In genomic region chr2:68388358-68388757, GRCh38 we compare ENCODE assay signal across 14 cellular contexts. TPM values are rescaled to one million over a fixed set of nuclear protein-coding genes. Genes with fewer than 3 reads are reported as not detected.
DNase-seq lines count a peak whose midpoint lies in the region; ATAC-seq and TF ChIP-seq lines count a peak whose summit lies in the region.
"Had no signal": no experiment of that assay in that cellular context is flagged by ENCODE, and none has a peak within 500 bp of the region (broad histone marks: within the 10 kb centered on the region; RNA-seq: fewer than 3 reads in every experiment).

No MANE protein-coding gene starts in this region.

- H3K4me3 ChIP-seq in mammary epithelial cell (replicated peaks in 1 of 3; ENCODE audit: insufficient read depth in 1 of 3, low read depth in 2 of 3, low read length in 3 of 3) = no peak overlapping the region
- no peak overlapping the region for H3K4me3 ChIP-seq in effector memory CD4-positive, alpha-beta T cell (ENCODE audit: insufficient read depth, low read depth, low read length, poor library complexity, severe bottlenecking)
- H3K4me3 ChIP-seq: hepatocyte had no signal

- H3K27me3 ChIP-seq in mammary epithelial cell (ENCODE audit: insufficient read depth, low read length) = no peaks in the 10 kb centered on the region
- H3K27me3 ChIP-seq in effector memory CD4-positive, alpha-beta T cell (replicated peaks; ENCODE audit: control insufficient read depth, insufficient read depth, low read length, poor library complexity, severe bottlenecking) = no peaks in the 10 kb centered on the region

- H3K27ac ChIP-seq in mammary epithelial cell (ENCODE audit: insufficient read depth, low read depth, low read length) = no peak overlapping the region
- H3K27ac ChIP-seq in effector memory CD4-positive, alpha-beta T cell (ENCODE audit: insufficient read depth, low read length, poor library complexity, severe bottlenecking) = no peak overlapping the region
- H3K27ac ChIP-seq: hepatocyte, WERI-Rb-1 had no signal

- peak overlapping the region; percentile 74 to 87 for H3K4me3 Mint-ChIP-seq in activated T-cell treated with anti-CD3 and anti-CD28 coated beads, Interleukin-2, amount 50 U/mL, for 72 hours
- peak overlapping the region; percentile 79 for H3K4me3 Mint-ChIP-seq in activated B cell treated with CpG ODN at 0.5 μM for 24 hours
- H3K4me3 Mint-ChIP-seq: endodermal cell had no signal

- H3K27ac Mint-ChIP-seq in activated T-cell treated with anti-CD3 and anti-CD28 coated beads, Interleukin-2, amount 50 U/mL, for 72 hours = peak overlapping the region; percentile 76
- H3K27ac Mint-ChIP-seq in activated B cell treated with CpG ODN at 0.5 μM for 24 hours = peak overlapping the region; percentile 96
- H3K27ac Mint-ChIP-seq: endodermal cell had no signal

- TF ChIP-seq CTCF in activated B cell treated with CpG ODN at 0.5 μM for 24 hours (IDR thresholded peaks at IDR 0.05) (no peak), mammary epithelial cell (conservative IDR thresholded peaks at IDR 0.05 in 1 of 2, IDR thresholded peaks at IDR 0.05 in 1 of 2; ENCODE audit: extremely low read depth in 1 of 2, insufficient read depth in 1 of 2, low read depth in 1 of 2, low read length in 2 of 2) (no peak)

- dilution Hi-C loops in mammary epithelial cell (cut with HindIII; ENCODE audit: low sequenced_read_pairs) = no loop called here

- DNase-seq in activated T-cell treated with anti-CD3 and anti-CD28 coated beads, Interleukin-2, amount 50 U/mL, for 72 hours = no peak
- DNase-seq in activated T-cell treated with anti-CD3 and anti-CD28 coated beads for 4 hours (no peak), activated B cell treated with CpG ODN at 0.5 μM for 24 hours (no peak), superior temporal gyrus (ENCODE audit: extremely low spot score) (peak; percentile 6), mammary epithelial cell (no peak), dedifferentiated amniotic fluid mesenchymal stem cell (ENCODE audit: extremely low spot score) (no peak)
- DNase-seq in effector memory CD4-positive, alpha-beta T cell = no peak
- DNase-seq: anterior cingulate cortex, endodermal cell, midbrain, WERI-Rb-1 had no signal

- intact Hi-C loops in activated B cell treated with CpG ODN at 0.5 μM for 24 hours (cut with micrococcal nuclease) = loop anchor here (10.0 kb wide), 1 partner anchor 446 kb away; no protein-coding TSS in a partner anchor
- intact Hi-C loops in mammary epithelial cell (cut with micrococcal nuclease) = no loop called here

- H3K4me2 ChIP-seq in mammary epithelial cell (ENCODE audit: insufficient read depth, low read depth, low read length) = no peak overlapping the region
- H3K4me2 ChIP-seq: hepatocyte had no signal

- no peaks in the 10 kb centered on the region for H3K79me2 ChIP-seq in mammary epithelial cell (ENCODE audit: insufficient read depth, low read length)
- H3K79me2 ChIP-seq: hepatocyte had no signal

- no peaks in the 10 kb centered on the region for H3K9me3 Mint-ChIP-seq in activated T-cell treated with anti-CD3 and anti-CD28 coated beads, Interleukin-2, amount 50 U/mL, for 72 hours
- no peaks in the 10 kb centered on the region for H3K9me3 Mint-ChIP-seq in activated B cell treated with CpG ODN at 0.5 μM for 24 hours
- H3K9me3 Mint-ChIP-seq: endodermal cell had no signal

- H3K4me1 ChIP-seq in mammary epithelial cell (ENCODE audit: insufficient read depth, low read length) = no peaks in the 10 kb centered on the region
- H3K4me1 ChIP-seq in effector memory CD4-positive, alpha-beta T cell (ENCODE audit: control insufficient read depth, insufficient read depth, low read length, poor library complexity, severe bottlenecking) = peaks cover 14% of the 10 kb centered on the region

- no peaks in the 10 kb centered on the region for H3K36me3 ChIP-seq in mammary epithelial cell (ENCODE audit: insufficient read depth, low read length)
- no peaks in the 10 kb centered on the region for H3K36me3 ChIP-seq in effector memory CD4-positive, alpha-beta T cell (ENCODE audit: control insufficient read depth, insufficient read depth, low read length)
- H3K36me3 ChIP-seq: WERI-Rb-1 had no signal

- peak; percentile 36 to 47 for ATAC-seq in activated T-cell treated with anti-CD3 and anti-CD28 coated beads, Interleukin-2, amount 50 U/mL, for 72 hours (replicated peaks in 1 of 2)
- peak; percentile 34 for ATAC-seq in HG02798 (IDR thresholded peaks at IDR 0.05; ENCODE audit: poor library complexity, unreplicated experiment)
- no peak for ATAC-seq in activated B cell treated with CpG ODN at 0.5 μM for 24 hours (ENCODE audit: low read depth)
- ATAC-seq: HCT116 had no signal

- peaks cover 0 to 1% of the 10 kb centered on the region in 2 donors for H3K36me3 Mint-ChIP-seq in activated T-cell treated with anti-CD3 and anti-CD28 coated beads, Interleukin-2, amount 50 U/mL, for 72 hours (ENCODE audit: insufficient read depth in 2 of 2)
- peaks cover 90% of the 10 kb centered on the region for H3K36me3 Mint-ChIP-seq in activated B cell treated with CpG ODN at 0.5 μM for 24 hours (ENCODE audit: low read depth)

- H3K9me3 ChIP-seq in mammary epithelial cell (replicated peaks; ENCODE audit: insufficient read depth, low read length) = no peaks in the 10 kb centered on the region
- no peaks in the 10 kb centered on the region for H3K9me3 ChIP-seq in effector memory CD4-positive, alpha-beta T cell (ENCODE audit: control insufficient read depth, low read length)

- BruUV-seq in mammary epithelial cell (replicated peaks; lab: Mats Ljungman, UMichigan) = no TSS peak

- no peak overlapping the region for H3K9ac ChIP-seq in mammary epithelial cell (ENCODE audit: insufficient read depth, low read length)

- peaks cover 43% of the 10 kb centered on the region for H3K4me1 Mint-ChIP-seq in activated T-cell treated with anti-CD3 and anti-CD28 coated beads, Interleukin-2, amount 50 U/mL, for 72 hours (ENCODE audit: low read depth)
- H3K4me1 Mint-ChIP-seq in activated B cell treated with CpG ODN at 0.5 μM for 24 hours = peaks cover 97% of the 10 kb centered on the region
- H3K4me1 Mint-ChIP-seq: endodermal cell had no signal

- POLR2A ChIA-PET in activated B cell treated with CpG ODN at 0.5 μM for 24 hours (lab: Charles Lee) = interaction anchor here (0.7 to 3.6 kb wide), 14 partner anchors 9 to 55 kb away, joined by 3 to 30 read pairs (median 6); partner anchors contain the start of gene PLEK

- in situ Hi-C loops in mammary epithelial cell (cut with MboI; ENCODE audit: low sequenced_read_pairs in 2 of 2) = no loop called here

- CTCF ChIA-PET in activated B cell treated with CpG ODN at 0.5 μM for 24 hours (lab: Charles Lee) (interaction anchor here (0.7 to 2.1 kb wide), 4 partner anchors 27 to 537 kb away, joined by 3 to 5 read pairs (median 3); no protein-coding TSS in a partner anchor), mammary epithelial cell (lab: Charles Lee; ENCODE audit: low non-redundant PET) (no interaction called here)

- no peaks in the 10 kb centered on the region for H4K20me1 ChIP-seq in mammary epithelial cell (ENCODE audit: insufficient read depth, low read length)

- H2AFZ ChIP-seq in mammary epithelial cell (ENCODE audit: low read depth, low read length) = no peak overlapping the region
- H2AFZ ChIP-seq: hepatocyte had no signal

- H3K27me3 Mint-ChIP-seq in activated T-cell treated with anti-CD3 and anti-CD28 coated beads, Interleukin-2, amount 50 U/mL, for 72 hours (ENCODE audit: low read depth) = peaks cover 34% of the 10 kb centered on the region
- no peaks in the 10 kb centered on the region for H3K27me3 Mint-ChIP-seq in activated B cell treated with CpG ODN at 0.5 μM for 24 hours

RNA-seq across cellular contexts. Expression of gene PLEK, which starts 23.3 kb away (rescaled TPM):
- 1 to 10 TPM; 2.4 to 5.6 TPM for total RNA-seq in activated T-cell treated with anti-CD3 and anti-CD28 coated beads, Interleukin-2, amount 50 U/mL, for 72 hours
- total RNA-seq in activated B cell treated with CpG ODN at 0.5 μM for 24 hours (138 and 140 TPM in 2 replicates), mammary epithelial cell (under 1 TPM in 1 of 2 donors, not detected in 1; 0.09 TPM)
- 0.07 TPM for polyA plus RNA-seq in mammary epithelial cell
- polyA minus RNA-seq in mammary epithelial cell = not detected
- total RNA-seq: endodermal cell had no signal

Comparison
In these comparisons a context has a peak if more than half of its experiments do, and no peak if none do; other contexts are left out.
1. RNA of gene PLEK, which starts 23.3 kb away (total RNA-seq): 138 to 140 TPM in activated B cell treated with CpG ODN at 0.5 μM for 24 hours; 2.4 to 5.6 TPM in activated T-cell treated with anti-CD3 and anti-CD28 coated beads, Interleukin-2, amount 50 U/mL, for 72 hours and 0.09 TPM in mammary epithelial cell; every median in the first group is over 10 times any median in the second.